ENCODE assay signal across 1 cellular context in genomic region chr15:70926914-70927313, GRCh38. TPM values are rescaled to one million over a fixed set of nuclear protein-coding genes. Genes with fewer than 3 reads are reported as not detected.
"Had no signal": no experiment of that assay in that cellular context is flagged by ENCODE, and none has a peak within 500 bp of the region (broad histone marks: within the 10 kb centered on the region; RNA-seq: fewer than 3 reads in every experiment).

No MANE protein-coding gene starts in this region.

RNA-seq across cellular contexts. Expression of gene THAP10, which starts 34.7 kb away (rescaled TPM):
- total RNA-seq: natural killer cell had no signal
